22 cellular contexts compared by ENCODE assay signal in the genomic region with DNA sequence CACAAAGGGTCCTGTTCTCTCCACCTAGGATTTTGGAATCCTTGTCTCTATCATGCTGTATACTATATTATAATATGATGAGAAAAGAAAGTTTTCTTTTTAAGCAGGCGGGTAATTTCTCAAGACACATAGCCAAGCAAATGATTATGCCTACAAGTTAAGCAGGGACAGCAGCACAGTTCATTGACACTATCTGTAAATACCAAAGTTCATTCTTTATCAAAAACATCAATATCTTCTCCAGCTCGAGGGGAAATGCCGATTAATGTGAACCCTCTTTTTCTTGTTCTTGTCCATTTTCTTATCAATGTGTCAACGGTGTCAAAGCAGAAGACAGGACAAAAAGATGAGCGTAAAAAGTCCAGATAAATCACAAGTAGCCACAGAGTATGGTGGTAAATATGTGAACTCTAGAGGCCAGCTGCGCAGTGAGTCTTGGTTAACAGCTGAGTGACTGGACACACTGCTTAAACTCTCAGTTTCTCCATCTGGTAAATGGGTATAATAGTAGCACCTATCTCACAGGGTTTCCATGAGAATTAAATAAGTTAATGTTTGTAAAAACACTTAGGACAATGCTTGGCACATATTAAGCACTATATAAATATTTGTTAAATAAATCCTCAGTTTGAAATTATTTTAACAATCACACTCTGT. TPM values are rescaled to one million over a fixed set of nuclear protein-coding genes. Genes with fewer than 3 reads are reported as not detected.
DNase-seq lines count a peak whose midpoint lies in the region; ATAC-seq, FAIRE-seq and TF ChIP-seq lines count a peak whose summit lies in the region.
"Had no signal": no experiment of that assay in that cellular context is flagged by ENCODE, and none has a peak within 500 bp of the region (broad histone marks: within the 10 kb centered on the region; RNA-seq: fewer than 3 reads in every experiment).

No MANE protein-coding gene starts in this region.

- H3K18ac ChIP-seq in mesenchymal stem cell (ENCODE audit: low read depth in 1 of 2, low read length in 2 of 2): no peak overlapping the region

- no peak overlapping the region for H2AK5ac ChIP-seq in mesenchymal stem cell (ENCODE audit: low read length, severe bottlenecking)

- H2BK5ac ChIP-seq in mesenchymal stem cell (ENCODE audit: low read depth, low read length, poor library complexity, severe bottlenecking): no peak overlapping the region

- H3K36me3 Mint-ChIP-seq in endodermal cell (ENCODE audit: low read depth): no peaks in the 10 kb centered on the region
- H3K36me3 Mint-ChIP-seq: mesothelial cell of epicardium had no signal

- H3K4me1 ChIP-seq in effector memory CD4-positive, alpha-beta T cell (ENCODE audit: control insufficient read depth, insufficient read depth, low read length, poor library complexity, severe bottlenecking): peaks cover 6% of the 10 kb centered on the region
- H3K4me1 ChIP-seq in endodermal cell (ENCODE audit: control insufficient read depth, insufficient read depth, low read length) (no peaks in the 10 kb centered on the region), mesenchymal stem cell (ENCODE audit: control insufficient read depth, insufficient read depth, low read depth, low read length) (no peaks in the 10 kb centered on the region)
- H3K4me1 ChIP-seq: BE2C, Peyer's patch, upper lobe of right lung had no signal

- peak overlapping the region; percentile 37 for H3K27ac ChIP-seq in effector memory CD4-positive, alpha-beta T cell (ENCODE audit: insufficient read depth, low read length, poor library complexity, severe bottlenecking)
- H3K27ac ChIP-seq in endodermal cell (ENCODE audit: low read depth, low read length) (no peak overlapping the region), mesenchymal stem cell (ENCODE audit: low read length, poor library complexity, severe bottlenecking) (no peak overlapping the region)
- H3K27ac ChIP-seq: Peyer's patch, SK-N-MC, upper lobe of right lung had no signal

- no peak overlapping the region for H3K4me3 Mint-ChIP-seq in endodermal cell
- H3K4me3 Mint-ChIP-seq: mesothelial cell of epicardium had no signal

- H3K27ac Mint-ChIP-seq in endodermal cell: no peak overlapping the region
- H3K27ac Mint-ChIP-seq: mesothelial cell of epicardium had no signal

- FAIRE-seq in GM12891 (lab: Jason Lieb, UNC): peak; percentile 84
- FAIRE-seq: astrocyte, endometrium, TTC549 had no signal

- H3K4ac ChIP-seq in mesenchymal stem cell (ENCODE audit: low read depth in 1 of 2, low read length in 2 of 2): no peak overlapping the region

- TF ChIP-seq POLR2A in GM12891 (IDR thresholded peaks at IDR 0.05; ENCODE audit: low read depth, low read length): no peak

- no peaks in the 10 kb centered on the region for H3K27me3 ChIP-seq in effector memory CD4-positive, alpha-beta T cell (replicated peaks; ENCODE audit: control insufficient read depth, insufficient read depth, low read length, poor library complexity, severe bottlenecking)
- H3K27me3 ChIP-seq in endodermal cell (ENCODE audit: control insufficient read depth, insufficient read depth, low read length, poor library complexity, severe bottlenecking) (no peaks in the 10 kb centered on the region), mesenchymal stem cell (ENCODE audit: control insufficient read depth in 1 of 2, insufficient read depth in 1 of 2, low read length in 2 of 2) (peaks cover 0 to 12% of the 10 kb centered on the region in 2 experiments)
- H3K27me3 ChIP-seq: BE2C, Peyer's patch, upper lobe of right lung had no signal

- 73 to 84% methylated on average over 3 to 6 of the region's 6 CpGs for WGBS in endodermal cell (ENCODE audit: insufficient coverage in 1 of 2, insufficient read length in 1 of 2), 2 experiments
- WGBS in mesenchymal stem cell: 79% methylated on average over 6 of the region's 6 CpGs

- no peak overlapping the region for H2BK120ac ChIP-seq in mesenchymal stem cell (ENCODE audit: low read depth, low read length)

- H3K4me3 ChIP-seq in effector memory CD4-positive, alpha-beta T cell (ENCODE audit: insufficient read depth, low read depth, low read length, poor library complexity, severe bottlenecking): no peak overlapping the region
- H3K4me3 ChIP-seq in endodermal cell (ENCODE audit: low read length) (no peak overlapping the region), mesenchymal stem cell (ENCODE audit: insufficient read depth in 1 of 2, low read depth in 1 of 2, low read length in 2 of 2) (no peak overlapping the region)
- H3K4me3 ChIP-seq: Peyer's patch, SK-N-MC, upper lobe of right lung had no signal

- H3K4me2 ChIP-seq in mesenchymal stem cell (ENCODE audit: low read length, poor library complexity, severe bottlenecking): no peak overlapping the region

- H3K9ac ChIP-seq in endodermal cell (ENCODE audit: extremely low read depth, low read length, poor library complexity, severe bottlenecking) (no peak overlapping the region), mesenchymal stem cell (ENCODE audit: low read length) (no peak overlapping the region)

- no peaks in the 10 kb centered on the region for H3K9me3 ChIP-seq in effector memory CD4-positive, alpha-beta T cell (ENCODE audit: control insufficient read depth, low read length)
- H3K9me3 ChIP-seq in endodermal cell (ENCODE audit: control insufficient read depth, low read length): no peaks in the 10 kb centered on the region
- no peaks in the 10 kb centered on the region for H3K9me3 ChIP-seq in mesenchymal stem cell (ENCODE audit: control insufficient read depth, low read length)
- H3K9me3 ChIP-seq: BE2C, Peyer's patch, upper lobe of right lung had no signal

- no peak overlapping the region for H4K8ac ChIP-seq in mesenchymal stem cell (ENCODE audit: low read length)

- peak; percentile 20 for ATAC-seq in GM19351 (IDR thresholded peaks at IDR 0.05; ENCODE audit: unreplicated experiment)
- peak; percentile 25 for ATAC-seq in HG03521 (IDR thresholded peaks at IDR 0.05; ENCODE audit: unreplicated experiment)

- TF ChIP-seq CTCF in endodermal cell (conservative IDR thresholded peaks at IDR 0.05): no peak

- no peaks in the 10 kb centered on the region for H3K4me1 Mint-ChIP-seq in endodermal cell
- H3K4me1 Mint-ChIP-seq: mesothelial cell of epicardium had no signal

- no peaks in the 10 kb centered on the region for H3K27me3 Mint-ChIP-seq in endodermal cell (ENCODE audit: insufficient read depth)

- no peak overlapping the region for H4K91ac ChIP-seq in mesenchymal stem cell (ENCODE audit: low read length)

- H2BK15ac ChIP-seq in mesenchymal stem cell (ENCODE audit: low read depth, poor library complexity, severe bottlenecking): no peak overlapping the region

- no peaks in the 10 kb centered on the region for H3K79me1 ChIP-seq in mesenchymal stem cell (replicated peaks; ENCODE audit: low read length, poor library complexity, severe bottlenecking)

- no peak overlapping the region for H3K23ac ChIP-seq in mesenchymal stem cell (ENCODE audit: low read length in 2 of 2)

- H3K14ac ChIP-seq in mesenchymal stem cell (ENCODE audit: low read length in 2 of 2): no peak overlapping the region

- no peak overlapping the region for H2BK12ac ChIP-seq in mesenchymal stem cell (ENCODE audit: low read length in 2 of 2)

- no peak for DNase-seq in GM12891 (ENCODE audit: insufficient read length, low spot score)
- DNase-seq in effector memory CD4-positive, alpha-beta T cell: no peak
- DNase-seq in endodermal cell: no peak
- no peak for DNase-seq in NCI-H2107 (lab: John Stamatoyannopoulos, UW)
- no peak for DNase-seq in stimulated activated CD4-positive, alpha-beta T cell treated with anti-CD3 and anti-CD28 coated beads, Interleukin-1b, Interleukin-23, amount 100 ng/mL, for 48 hours
- no peak for DNase-seq in mesenchymal stem cell
- DNase-seq: BE2C, DMS 273 treated with DMSO at 0.1 percent for 48 hours, GF-D8, hippocampal formation, Kasumi-1, NCI-H146, Peyer's patch, upper lobe of right lung had no signal

- H3K36me3 ChIP-seq in effector memory CD4-positive, alpha-beta T cell (ENCODE audit: control insufficient read depth, insufficient read depth, low read length): no peaks in the 10 kb centered on the region
- no peaks in the 10 kb centered on the region for H3K36me3 ChIP-seq in endodermal cell (ENCODE audit: control insufficient read depth, insufficient read depth, low read length)
- no peaks in the 10 kb centered on the region for H3K36me3 ChIP-seq in mesenchymal stem cell (ENCODE audit: control insufficient read depth in 1 of 2, insufficient read depth in 2 of 2, low read depth in 1 of 2, low read length in 2 of 2)
- H3K36me3 ChIP-seq: BE2C, Peyer's patch, upper lobe of right lung had no signal

- no peaks in the 10 kb centered on the region for H3K9me3 Mint-ChIP-seq in endodermal cell
- H3K9me3 Mint-ChIP-seq: mesothelial cell of epicardium; stimulated activated naive CD8-positive, alpha-beta T cell treated with anti-CD3 and anti-CD28 coated beads, Interleukin-15, Interleukin-2, amounts not matched to agents 100 ng/mL and 50 ng/mL, for 24 hours had no signal

- H2AFZ ChIP-seq in mesenchymal stem cell (ENCODE audit: low read depth, low read length): no peak overlapping the region

TF ChIP-seq in GM12891, 5 proteins besides CTCF, POLR2A, EP300 and RAD21:
- TF ChIP-seq POU2F2 (IDR thresholded peaks at IDR 0.05; ENCODE audit: low read depth, low read length): no peak
- TF ChIP-seq TAF1 (IDR thresholded peaks at IDR 0.05; ENCODE audit: low read depth, low read length): no peak
- no peak for TF ChIP-seq SPI1 (IDR thresholded peaks at IDR 0.05; ENCODE audit: low read depth, low read length)
- no peak for TF ChIP-seq PAX5 (IDR thresholded peaks at IDR 0.05; ENCODE audit: insufficient read depth, low read length, severe bottlenecking)
- no peak for TF ChIP-seq POLR2AphosphoS5 (IDR thresholded peaks at IDR 0.05; ENCODE audit: low read depth, low read length)

RNA-seq across cellular contexts. Expression of a gene that starts 30.9 kb away (rescaled TPM):
- 0.03 TPM for polyA plus RNA-seq in GM12891 (2012; ENCODE audit: low read depth, missing spikeins)
- 1 to 10 TPM in 1 of 2 donors, under 1 TPM in 1; 0.89 to 3.7 TPM for total RNA-seq in endodermal cell
- polyA plus RNA-seq in endodermal cell (2013, experiment 1 of 2): 2.0 TPM
- 1.7 TPM for polyA plus RNA-seq in endodermal cell (2013, experiment 2 of 2)
- polyA plus RNA-seq in mesenchymal stem cell (2013, experiment 1 of 2): 3.7 TPM
- polyA plus RNA-seq in mesenchymal stem cell (2013, experiment 2 of 2): 3.8 TPM
